ENCODE assay signal across 13 cellular contexts in the genomic region with DNA sequence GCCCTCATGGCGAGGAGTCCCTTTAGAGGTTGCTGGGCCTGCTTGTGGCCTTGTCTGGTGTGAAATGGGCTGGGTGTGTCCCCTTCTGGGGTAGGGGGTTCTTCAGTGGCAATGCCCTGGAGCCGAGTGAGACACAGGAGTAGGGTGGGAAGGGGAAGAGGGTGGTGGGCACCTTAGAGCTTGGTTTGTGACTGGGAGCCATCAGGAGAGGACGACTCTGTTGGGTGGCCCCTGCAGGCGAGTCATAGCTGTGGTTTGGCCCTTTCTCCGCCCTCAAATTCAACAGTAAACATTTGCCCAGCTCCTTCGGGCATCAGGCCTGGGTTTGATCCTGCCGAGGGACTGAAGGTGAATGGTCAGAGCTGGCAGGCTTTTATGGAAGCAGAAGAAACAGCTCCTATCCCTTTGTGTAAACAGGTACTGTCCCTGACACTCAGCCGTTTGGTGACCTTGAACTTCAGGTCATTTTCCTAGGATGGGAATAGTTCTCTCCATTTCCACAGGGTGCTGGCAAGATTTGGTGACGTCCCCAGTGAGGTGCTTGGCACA. TPM values are rescaled to one million over a fixed set of nuclear protein-coding genes. Genes with fewer than 3 reads are reported as not detected.
A peak's percentile ranks its signal among the peaks of the same experiment; 100 is the strongest.
DNase-seq lines count a peak whose midpoint lies in the region; ATAC-seq and TF ChIP-seq lines count a peak whose summit lies in the region.
"Had no signal": no experiment of that assay in that cellular context is flagged by ENCODE, and none has a peak within 500 bp of the region (broad histone marks: within the 10 kb centered on the region; RNA-seq: fewer than 3 reads in every experiment).

No MANE protein-coding gene starts in this region.

- no peaks in the 10 kb centered on the region for H3K27me3 ChIP-seq in SK-N-SH (ENCODE audit: insufficient read depth)
- H3K27me3 ChIP-seq in MG63 = no peaks in the 10 kb centered on the region
- no peaks in the 10 kb centered on the region for H3K27me3 ChIP-seq in fibroblast of lung (ENCODE audit: control insufficient read depth, insufficient read depth, low read length)
- H3K27me3 ChIP-seq in trophoblast cell (ENCODE audit: insufficient read depth, low read length) = no peaks in the 10 kb centered on the region

- TF ChIP-seq CTCF in SK-N-SH (IDR thresholded peaks at IDR 0.05) (no peak), fibroblast of lung (conservative IDR thresholded peaks at IDR 0.05 in 1 of 2, IDR thresholded peaks at IDR 0.05 in 1 of 2; ENCODE audit: low read depth in 1 of 2, low read length in 2 of 2) (no peak)

- H3K4me3 ChIP-seq in SK-N-SH (ENCODE audit: low read depth in 2 of 2, low read length in 1 of 2) (no peak overlapping the region), MG63 (no peak overlapping the region), fibroblast of lung (replicated peaks in 1 of 4; ENCODE audit: control extremely low read depth in 1 of 4, insufficient read depth in 1 of 4, low read depth in 3 of 4, low read length in 4 of 4) (no peak overlapping the region), trophoblast cell (ENCODE audit: low read depth, low read length) (no peak overlapping the region)

- TF ChIP-seq RAD21 in SK-N-SH (IDR thresholded peaks at IDR 0.05; ENCODE audit: low read length) = no peak

- H2BK12ac ChIP-seq in trophoblast cell (ENCODE audit: low read length) = no peak overlapping the region

- no peaks in the 10 kb centered on the region for H3K9me2 ChIP-seq in SK-N-SH

- no peak overlapping the region for H4K91ac ChIP-seq in trophoblast cell (ENCODE audit: low read depth, low read length)

- H2AFZ ChIP-seq in SK-N-SH (ENCODE audit: low read depth) (no peak overlapping the region), fibroblast of lung (ENCODE audit: low read length) (no peak overlapping the region), trophoblast cell (ENCODE audit: insufficient read depth, low read length, poor library complexity) (no peak overlapping the region)

- peaks cover 51% of the 10 kb centered on the region for H3K79me2 ChIP-seq in SK-N-SH (ENCODE audit: insufficient read depth)
- H3K79me2 ChIP-seq in fibroblast of lung (ENCODE audit: control insufficient read depth, insufficient read depth, low read length) = peaks cover 40% of the 10 kb centered on the region
- peaks cover 16% of the 10 kb centered on the region for H3K79me2 ChIP-seq in trophoblast cell (ENCODE audit: control insufficient read depth, insufficient read depth, low read length, poor library complexity)

- peak overlapping the region; percentile 61 for H3K4ac ChIP-seq in trophoblast cell (ENCODE audit: low read depth, low read length)

- peaks cover 0 to 29% of the 10 kb centered on the region in 2 experiments for H3K36me3 ChIP-seq in SK-N-SH (replicated peaks in 1 of 2; ENCODE audit: control insufficient read depth in 1 of 2, insufficient read depth in 2 of 2, low read length in 1 of 2)
- peaks cover 48% of the 10 kb centered on the region for H3K36me3 ChIP-seq in MG63
- H3K36me3 ChIP-seq in fibroblast of lung (ENCODE audit: control insufficient read depth, insufficient read depth, low read length) = peaks cover 11% of the 10 kb centered on the region
- peaks cover 29 to 39% of the 10 kb centered on the region in 2 experiments for H3K36me3 ChIP-seq in trophoblast cell (ENCODE audit: control insufficient read depth in 1 of 2, insufficient read depth in 2 of 2, low read length in 2 of 2)

- no peaks in the 10 kb centered on the region for H3K9me3 ChIP-seq in SK-N-SH
- H3K9me3 ChIP-seq in MG63 = no peaks in the 10 kb centered on the region
- no peaks in the 10 kb centered on the region for H3K9me3 ChIP-seq in fibroblast of lung (ENCODE audit: control insufficient read depth, insufficient read depth, low read depth, low read length)
- H3K9me3 ChIP-seq in trophoblast cell (ENCODE audit: insufficient read depth, low read depth, low read length) = peaks cover 2% of the 10 kb centered on the region

- H3K4me2 ChIP-seq in SK-N-SH (0 out of 2 replicates have a peak overlapping the region, but pooled peaks have one; percentile 7), fibroblast of lung (ENCODE audit: extremely low read depth, insufficient read depth, low read length) (peak overlapping the region; percentile 59), trophoblast cell (ENCODE audit: low read length) (no peak overlapping the region)

- H3K9ac ChIP-seq in SK-N-SH (no peak overlapping the region), fibroblast of lung (ENCODE audit: insufficient read depth, low read length) (no peak overlapping the region), trophoblast cell (ENCODE audit: low read length) (peak overlapping the region; percentile 43)

- no peak overlapping the region for H3K23ac ChIP-seq in trophoblast cell (ENCODE audit: low read length)

- H3K27ac ChIP-seq in SK-N-SH (ENCODE audit: low read depth in 2 of 2, low read length in 1 of 2) (no peak overlapping the region), fibroblast of lung (ENCODE audit: insufficient read depth, low read length) (peak overlapping the region; percentile 20), trophoblast cell (ENCODE audit: low read depth, low read length) (no peak overlapping the region)
- H3K27ac ChIP-seq: HL-60 had no signal

- H2AK5ac ChIP-seq in trophoblast cell (ENCODE audit: low read length) = no peak overlapping the region

- no peak overlapping the region for H4K8ac ChIP-seq in trophoblast cell (ENCODE audit: low read depth, low read length)

- H4K12ac ChIP-seq in trophoblast cell (ENCODE audit: low read depth, low read length) = no peak overlapping the region

- H3K18ac ChIP-seq in trophoblast cell (ENCODE audit: low read length) = no peak overlapping the region

- H3K4me1 ChIP-seq in SK-N-SH (ENCODE audit: control insufficient read depth in 1 of 2, insufficient read depth in 2 of 2, low read depth in 1 of 2, low read length in 1 of 2) (peaks cover 0 to 4% of the 10 kb centered on the region in 2 experiments; a peak in 1 of 4 replicates), fibroblast of lung (ENCODE audit: control insufficient read depth, extremely low read depth, insufficient read depth, low read length) (peaks cover 2% of the 10 kb centered on the region), trophoblast cell (ENCODE audit: control insufficient read depth in 1 of 2, insufficient read depth in 2 of 2, low read length in 2 of 2) (peaks cover 0 to 6% of the 10 kb centered on the region in 2 experiments)

- intact Hi-C loops in head of caudate nucleus (cut with DNase I) = no loop called here

- H2BK120ac ChIP-seq in trophoblast cell (ENCODE audit: insufficient read depth, low read length, poor library complexity) = no peak overlapping the region

- WGBS in SK-N-SH (ENCODE audit: low lambda C conversion rate) = 74% methylated on average over 5 of the region's 9 CpGs
- WGBS in trophoblast cell (ENCODE audit: extremely low coverage, insufficient coverage, insufficient read length) = no CpG with 5 or more reads among the region's 9 CpGs

- TF ChIP-seq EP300 in SK-N-SH (IDR thresholded peaks at IDR 0.05; ENCODE audit: borderline replicate concordance in 1 of 2, low read depth in 1 of 2, low read length in 1 of 2) = no peak

- H4K20me1 ChIP-seq in SK-N-SH (ENCODE audit: insufficient read depth) (peaks cover 30% of the 10 kb centered on the region), fibroblast of lung (ENCODE audit: control insufficient read depth, extremely low read depth, insufficient read depth, low read length) (no peaks in the 10 kb centered on the region)

- no peaks in the 10 kb centered on the region for H3F3A ChIP-seq in SK-N-SH (replicated peaks; ENCODE audit: insufficient read depth)

- H2BK5ac ChIP-seq in trophoblast cell (ENCODE audit: low read depth, low read length, poor library complexity) = no peak overlapping the region

- POLR2A ChIA-PET in SK-N-SH (lab: Yijun Ruan, JAX) = interaction anchor here (0.8 to 1.1 kb wide), 2 partner anchors 25 to 71 kb away, joined by 3 read pairs; partner anchors contain the start of genes ECI1 and TRAF7

- CTCF ChIA-PET in SK-N-SH (lab: Yijun Ruan, JAX) = interaction anchor here (1.4 kb wide), 1 partner anchor 31 kb away, joined by 3 read pairs; no protein-coding TSS in a partner anchor

- no peak for ATAC-seq in SK-N-SH treated with all-trans-retinoic acid at 6 μM for 48 hours
- ATAC-seq in HG02884 (IDR thresholded peaks at IDR 0.05; ENCODE audit: unreplicated experiment) = no peak
- ATAC-seq in GM21447 (IDR thresholded peaks at IDR 0.05; ENCODE audit: unreplicated experiment) = no peak
- ATAC-seq: activated T-cell treated with anti-CD3 and anti-CD28 coated beads, Interleukin-2, amount 50 U/mL, for 4 hours had no signal

- DNase-seq in SK-N-SH (no peak), MG63 (peak; percentile 78), fibroblast of lung (ENCODE audit: low read depth in 2 of 2) (no peak), trophoblast cell (no peak), head of caudate nucleus (no peak)
- DNase-seq: activated T-cell treated with anti-CD3 and anti-CD28 coated beads, Interleukin-2, amount 50 U/mL, for 4 hours; NCI-H146; nucleus accumbens; stimulated activated CD4-positive, alpha-beta T cell treated with anti-CD3 and anti-CD28 coated beads, Interleukin-4, amount 100 ng/mL, for 24 hours had no signal

- H3K79me1 ChIP-seq in trophoblast cell (ENCODE audit: low read length) = peaks cover 6% of the 10 kb centered on the region

- H3K14ac ChIP-seq in trophoblast cell (ENCODE audit: low read length) = no peak overlapping the region

RNA-seq across cellular contexts. Expression of gene E4F1, which starts 2.9 kb away (rescaled TPM):
- polyA plus RNA-seq in SK-N-SH (2012; rRNA removed) = 33.0 and 34.0 TPM in 2 replicates
- 6.1 and 11.4 TPM in 2 replicates for polyA plus RNA-seq in SK-N-SH (2012; cell fraction: cytosol; rRNA removed)
- 185 and 366 TPM in 2 replicates for polyA plus RNA-seq in SK-N-SH (2012; cell fraction: nucleus; rRNA removed)
- 43.2 and 56.5 TPM in 2 replicates for total RNA-seq in MG63 (2014; rRNA removed; shearing (Covaris generic); ENCODE audit: low replicate concordance)
- total RNA-seq in fibroblast of lung = 24.9 and 31.2 TPM in 2 replicates
- polyA plus RNA-seq in fibroblast of lung = 6.7 and 7.8 TPM in 2 replicates
- 11.4 and 15.3 TPM in 2 replicates for polyA plus RNA-seq in fibroblast of lung (2012)
- polyA minus RNA-seq in fibroblast of lung (ENCODE audit: low replicate concordance) = 11.7 and 12.4 TPM in 2 replicates
- polyA plus RNA-seq in trophoblast cell (2013) = 11.3 and 12.5 TPM in 2 replicates

RNA-seq across cellular contexts. Expression of gene DNASE1L2, which starts 9.9 kb away (rescaled TPM):
- polyA plus RNA-seq in SK-N-SH (2012; rRNA removed) (2.4 and 2.5 TPM in 2 replicates), fibroblast of lung (0.34 and 0.40 TPM in 2 replicates)
- 0.31 and 0.63 TPM in 2 replicates for polyA plus RNA-seq in SK-N-SH (2012; cell fraction: cytosol; rRNA removed)
- 15.1 and 20.3 TPM in 2 replicates for polyA plus RNA-seq in SK-N-SH (2012; cell fraction: nucleus; rRNA removed)
- total RNA-seq in MG63 (2014; rRNA removed; shearing (Covaris generic); ENCODE audit: low replicate concordance) = 0.39 and 2.0 TPM in 2 replicates
- 0.77 and 0.99 TPM in 2 replicates for total RNA-seq in fibroblast of lung
- polyA plus RNA-seq in fibroblast of lung (2012) = 0.20 and 0.48 TPM in 2 replicates
- not detected in 2 replicates for polyA minus RNA-seq in fibroblast of lung (ENCODE audit: low replicate concordance)
- 0.31 and 0.41 TPM in 2 replicates for polyA plus RNA-seq in trophoblast cell (2013)

RNA-seq across cellular contexts. Expression of gene PGP, which starts 11.7 kb away (rescaled TPM):
- 10.3 and 10.8 TPM in 2 replicates for polyA plus RNA-seq in SK-N-SH (2012; rRNA removed)
- polyA plus RNA-seq in SK-N-SH (2012; cell fraction: cytosol; rRNA removed) = 5.1 and 7.0 TPM in 2 replicates
- polyA plus RNA-seq in SK-N-SH (2012; cell fraction: nucleus; rRNA removed) = 33.0 and 37.2 TPM in 2 replicates
- 31.7 and 43.8 TPM in 2 replicates for total RNA-seq in MG63 (2014; rRNA removed; shearing (Covaris generic); ENCODE audit: low replicate concordance)
- total RNA-seq in fibroblast of lung = 5.6 and 9.6 TPM in 2 replicates
- 4.2 and 6.5 TPM in 2 replicates for polyA plus RNA-seq in fibroblast of lung
- polyA plus RNA-seq in fibroblast of lung (2012) = 8.2 and 16.2 TPM in 2 replicates
- 6.4 and 7.4 TPM in 2 replicates for polyA minus RNA-seq in fibroblast of lung (ENCODE audit: low replicate concordance)
- polyA plus RNA-seq in trophoblast cell (2013) = 36.6 and 37.5 TPM in 2 replicates

RNA-seq across cellular contexts. Expression of gene BRICD5, which starts 15.7 kb away (rescaled TPM):
- polyA plus RNA-seq in SK-N-SH (2012; rRNA removed) = 2.3 and 3.4 TPM in 2 replicates
- 0.37 and 0.62 TPM in 2 replicates for polyA plus RNA-seq in SK-N-SH (2012; cell fraction: cytosol; rRNA removed)
- polyA plus RNA-seq in SK-N-SH (2012; cell fraction: nucleus; rRNA removed) = 32.1 and 43.9 TPM in 2 replicates
- 0.39 and 1.3 TPM in 2 replicates for total RNA-seq in MG63 (2014; rRNA removed; shearing (Covaris generic); ENCODE audit: low replicate concordance)
- 1.3 and 1.5 TPM in 2 replicates for total RNA-seq in fibroblast of lung
- 0.23 and 0.33 TPM in 2 replicates for polyA plus RNA-seq in fibroblast of lung
- 0.47 and 1.3 TPM in 2 replicates for polyA plus RNA-seq in fibroblast of lung (2012)
- polyA minus RNA-seq in fibroblast of lung (ENCODE audit: low replicate concordance) = 0.67 TPM in 1 of 2 replicates, not detected in the other
- 4.1 and 5.5 TPM in 2 replicates for polyA plus RNA-seq in trophoblast cell (2013)

RNA-seq across cellular contexts. Expression of gene MLST8, which starts 21.1 kb away (rescaled TPM):
- polyA plus RNA-seq in SK-N-SH (2012; rRNA removed) = 70.3 and 85.4 TPM in 2 replicates
- polyA plus RNA-seq in SK-N-SH (2012; cell fraction: cytosol; rRNA removed) = 37.7 and 67.4 TPM in 2 replicates
- 156 and 226 TPM in 2 replicates for polyA plus RNA-seq in SK-N-SH (2012; cell fraction: nucleus; rRNA removed)
- 29.0 and 42.6 TPM in 2 replicates for total RNA-seq in MG63 (2014; rRNA removed; shearing (Covaris generic); ENCODE audit: low replicate concordance)
- 16.8 and 22.3 TPM in 2 replicates for total RNA-seq in fibroblast of lung
- polyA plus RNA-seq in fibroblast of lung = 30.9 and 58.0 TPM in 2 replicates
- polyA plus RNA-seq in fibroblast of lung (2012) = 33.9 and 49.4 TPM in 2 replicates
- polyA minus RNA-seq in fibroblast of lung (ENCODE audit: low replicate concordance) = 56.2 and 99.5 TPM in 2 replicates
- polyA plus RNA-seq in trophoblast cell (2013) = 37.7 and 39.2 TPM in 2 replicates
